18 cellular contexts compared by ENCODE assay signal in the genomic region with DNA sequence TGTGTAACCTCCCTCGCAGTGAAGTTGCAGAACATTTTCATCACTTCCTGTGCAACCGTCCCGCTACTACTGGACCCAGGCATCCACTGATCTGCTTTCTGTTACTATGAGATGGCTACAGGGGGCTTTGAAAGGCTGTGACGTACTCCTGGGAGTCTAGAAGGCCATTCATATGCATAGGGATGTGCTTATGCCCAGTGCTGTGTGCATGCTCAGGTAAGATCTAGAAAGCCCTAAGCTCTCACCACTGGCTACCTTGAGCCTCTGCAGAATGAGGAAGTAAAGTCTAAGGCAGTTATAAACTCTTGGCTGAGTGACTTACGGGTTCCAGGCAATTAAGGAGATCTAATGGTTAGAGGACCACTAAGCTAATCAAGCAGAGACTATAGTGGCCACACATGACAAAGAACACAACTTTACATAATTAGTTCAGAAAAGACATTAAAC. TPM values are rescaled to one million over a fixed set of nuclear protein-coding genes. Genes with fewer than 3 reads are reported as not detected.
A peak's percentile ranks its signal among the peaks of the same experiment; 100 is the strongest.
DNase-seq lines count a peak whose midpoint lies in the region; ATAC-seq and TF ChIP-seq lines count a peak whose summit lies in the region.
"Had no signal": no experiment of that assay in that cellular context is flagged by ENCODE, and none has a peak within 500 bp of the region (broad histone marks: within the 10 kb centered on the region; RNA-seq: fewer than 3 reads in every experiment).

No MANE protein-coding gene starts in this region.

- peaks cover 0 to 28% (median 12%) of the 10 kb centered on the region in 4 donors for H3K36me3 ChIP-seq in transverse colon

- TF ChIP-seq CTCF in chondrocyte (IDR thresholded peaks at IDR 0.05): no peak
- TF ChIP-seq CTCF in transverse colon (IDR thresholded peaks at IDR 0.05): no peak

- H3K4me1 Mint-ChIP-seq in chondrocyte (ENCODE audit: low read depth) (peaks cover 7% of the 10 kb centered on the region), T-cell (peaks cover 19 to 45% (median 33%) of the 10 kb centered on the region in 3 donors)

- no peak for TF ChIP-seq POLR2A in transverse colon (IDR thresholded peaks at IDR 0.05)

- no peaks in the 10 kb centered on the region for H3K27me3 ChIP-seq in right cardiac atrium (ENCODE audit: control insufficient read depth, insufficient read depth)
- no peaks in the 10 kb centered on the region for H3K27me3 ChIP-seq in transverse colon
- H3K27me3 ChIP-seq: brain microvascular endothelial cell had no signal

- H3K9me3 ChIP-seq in right cardiac atrium (ENCODE audit: control insufficient read depth, low read length): no peaks in the 10 kb centered on the region
- no peaks in the 10 kb centered on the region for H3K9me3 ChIP-seq in transverse colon

- H3K4me3 Mint-ChIP-seq in chondrocyte (ENCODE audit: unreplicated experiment) (no peak overlapping the region), T-cell (no peak overlapping the region)
- H3K4me3 Mint-ChIP-seq: activated T-cell treated with anti-CD3 and anti-CD28 coated beads, Interleukin-2, amount 50 U/mL, for 4 hours; HFFc6 had no signal

- TF ChIP-seq EP300 in transverse colon (IDR thresholded peaks at IDR 0.05; ENCODE audit: low read depth): no peak

- no peaks in the 10 kb centered on the region for H3K4me1 ChIP-seq in right cardiac atrium (ENCODE audit: control insufficient read depth, insufficient read depth, low read length)
- peaks cover 22 to 64% (median 52%) of the 10 kb centered on the region in 4 donors for H3K4me1 ChIP-seq in transverse colon

- H3K27ac Mint-ChIP-seq in chondrocyte (ENCODE audit: unreplicated experiment) (peak overlapping the region; percentile 30), T-cell (peak overlapping the region in 1 of 2 donors; percentile 38)
- H3K27ac Mint-ChIP-seq: HFFc6 had no signal

- no peak for ATAC-seq in left ventricle myocardium superior
- ATAC-seq in right cardiac atrium: no peak
- ATAC-seq in T-cell (replicated peaks in 1 of 4): no peak

- H3K4me3 ChIP-seq in right cardiac atrium (ENCODE audit: low read length): no peak overlapping the region
- H3K4me3 ChIP-seq in transverse colon: no peak overlapping the region

- CTCF ChIA-PET in T-cell (lab: Charles Lee): no interaction called here

- H3K9me3 Mint-ChIP-seq in chondrocyte (ENCODE audit: low read depth) (no peaks in the 10 kb centered on the region), T-cell (no peaks in the 10 kb centered on the region)
- H3K9me3 Mint-ChIP-seq: activated T-cell treated with anti-CD3 and anti-CD28 coated beads, Interleukin-2, amount 50 U/mL, for 4 hours; HFFc6 had no signal

- intact Hi-C loops in left ventricle myocardium superior (cut with micrococcal nuclease) (no loop called here), right cardiac atrium (cut with DNase I) (no loop called here), transverse colon (cut with DNase I; ENCODE audit: low total_unique reads) (loop anchor here (10.0 kb wide), 1 partner anchor 801 kb away; no protein-coding TSS in a partner anchor)

- POLR2A ChIA-PET in T-cell (lab: Charles Lee): no interaction called here

- 88% methylated on average over 5 of the region's 5 CpGs for WGBS in right cardiac atrium
- WGBS in transverse colon (ENCODE audit: low coverage in 1 of 2), 2 donors: 40 to 43% methylated on average over 1 to 5 of the region's 5 CpGs

- no peaks in the 10 kb centered on the region for H3K27me3 Mint-ChIP-seq in chondrocyte (ENCODE audit: low read depth)
- H3K27me3 Mint-ChIP-seq in T-cell: no peaks in the 10 kb centered on the region

- H3K36me3 Mint-ChIP-seq in chondrocyte (ENCODE audit: low read depth): peaks cover 14% of the 10 kb centered on the region
- peaks cover 40% of the 10 kb centered on the region for H3K36me3 Mint-ChIP-seq in T-cell

- DNase-seq in left ventricle myocardium superior: peak; percentile 3
- no peak for DNase-seq in right cardiac atrium
- DNase-seq in SKM-1 treated with dmso at 0.1 percent for 144 hours (lab: John Stamatoyannopoulos, UW; ENCODE audit: unreplicated experiment): peak; percentile 77
- peak; percentile 0 for DNase-seq in chondrocyte (ENCODE audit: low spot score)
- DNase-seq in transverse colon: peak; percentile 41
- no peak for DNase-seq in T-cell
- no peak for DNase-seq in COLO668 (lab: John Stamatoyannopoulos, UW; ENCODE audit: unreplicated experiment)
- no peak for DNase-seq in NCI-H1092 treated with DMSO at 0.1 percent for 48 hours (lab: John Stamatoyannopoulos, UW)
- DNase-seq: activated T-cell treated with anti-CD3 and anti-CD28 coated beads, Interleukin-2, amount 50 U/mL, for 4 hours; brain microvascular endothelial cell; HFFc6; NCI-H1436 treated with DMSO at 0.1 percent for 48 hours; NCI-H510A treated with DMSO at 0.1 percent for 48 hours; stimulated activated CD8-positive, alpha-beta memory T cell treated with anti-CD3 and anti-CD28 coated beads, Interleukin-4, amount 100 ng/mL, for 48 hours; WERI-Rb-1 had no signal

- in situ Hi-C loops in transverse colon (cut with MboI; ENCODE audit: low pct_ligation_motif_present in 1 of 4, low pct_unique_long_range_greater_than_20kb in 1 of 4, low sequenced_read_pairs in 3 of 4): no loop called here

- H3K27ac ChIP-seq in right cardiac atrium (ENCODE audit: low read length): no peak overlapping the region
- H3K27ac ChIP-seq in transverse colon: peak overlapping the region; percentile 99
- H3K27ac ChIP-seq: brain microvascular endothelial cell, WERI-Rb-1 had no signal

RNA-seq across cellular contexts. Expression of gene HNRNPAB, which starts 11.8 kb away (rescaled TPM):
- 82.8 TPM for total RNA-seq in left ventricle myocardium superior
- total RNA-seq in right cardiac atrium: 100 to 1,000 TPM in 1 of 4 donors, 10 to 100 TPM in 3; 75.3 to 125 (median 86.9) TPM
- polyA plus RNA-seq in right cardiac atrium: 88.2 TPM
- total RNA-seq in chondrocyte: 152 to 215 TPM (median 156 TPM) in 3 replicates
- total RNA-seq in transverse colon: 100 to 1,000 TPM; 115 to 199 (median 169) TPM
- total RNA-seq in T-cell: 10 to 100 TPM; 78.8 to 89.2 (median 85.1) TPM

RNA-seq across cellular contexts. Expression of gene PHYKPL, which starts 16.5 kb away (rescaled TPM):
- total RNA-seq in left ventricle myocardium superior (40.7 TPM), right cardiac atrium (10 to 100 TPM; 41.0 to 53.6 (median 48.5) TPM), chondrocyte (40.0 to 49.1 TPM (median 43.8 TPM) in 3 replicates), transverse colon (100 to 1,000 TPM; 124 to 405 (median 197) TPM), T-cell (100 to 1,000 TPM; 135 to 208 (median 193) TPM)
- 35.3 TPM for polyA plus RNA-seq in right cardiac atrium

RNA-seq across cellular contexts. Expression of gene GMCL2, which starts 28.9 kb away (rescaled TPM):
- total RNA-seq in left ventricle myocardium superior (not detected), right cardiac atrium (not detected), chondrocyte (not detected in 3 replicates), transverse colon (not detected), T-cell (not detected)
- polyA plus RNA-seq in right cardiac atrium: not detected
- total RNA-seq: activated T-cell treated with anti-CD3 and anti-CD28 coated beads, Interleukin-2, amount 50 U/mL, for 4 hours; HFFc6; mononuclear cell; pulmonary artery endothelial cell had no signal
- polyA plus RNA-seq: keratinocyte had no signal

Comparison
In these comparisons a context has a peak if more than half of its experiments do, and no peak if none do; other contexts are left out.
1. DNase-seq: peak in left ventricle myocardium superior (single experiment), SKM-1 treated with dmso at 0.1 percent for 144 hours (single experiment), chondrocyte (single experiment) and transverse colon (single experiment); none in right cardiac atrium (0 of 3), T-cell (0 of 34), COLO668 (single experiment) and NCI-H1092 treated with DMSO at 0.1 percent for 48 hours (single experiment).